1 cellular context compared by ENCODE assay signal in the genomic region with DNA sequence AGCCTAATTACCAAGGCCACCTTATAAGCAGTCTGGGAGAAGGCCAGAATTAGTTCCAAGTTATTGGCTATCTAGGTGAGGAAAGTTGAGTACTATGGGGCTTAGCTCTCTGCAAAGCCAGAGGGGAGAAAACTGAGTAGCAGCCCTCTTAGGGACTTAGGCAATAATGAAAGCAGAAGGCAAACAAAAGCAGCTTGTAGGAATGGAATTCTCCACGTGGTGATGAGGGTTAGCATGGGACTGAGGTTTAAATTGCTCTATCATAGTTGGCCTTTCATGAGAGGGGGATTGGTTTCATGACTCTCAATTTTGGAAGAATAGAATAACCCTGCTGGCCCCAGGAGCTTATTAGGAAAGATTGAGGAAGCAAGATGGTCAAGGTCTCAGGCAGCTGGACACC.
TF ChIP-seq lines count a peak whose summit lies in the region.

No MANE protein-coding gene starts in this region.

TF ChIP-seq in H1, 55 proteins besides CTCF, POLR2A, EP300 and RAD21:
- TF ChIP-seq GTF2F1 (IDR thresholded peaks at IDR 0.05; ENCODE audit: borderline replicate concordance, low read depth, low read length) (no peak), TCF12 (IDR thresholded peaks at IDR 0.05; ENCODE audit: low read depth, low read length) (no peak), MAX (IDR thresholded peaks at IDR 0.05) (0 out of 2 replicates have a peak, but pooled peaks have one; percentile 33), PHF8 (conservative IDR thresholded peaks at IDR 0.05; ENCODE audit: low read depth, low read length) (no peak), HDAC2 (IDR thresholded peaks at IDR 0.05; ENCODE audit: borderline replicate concordance in 1 of 2, low read depth in 2 of 2, low read length in 2 of 2) (no peak), CBX8 (IDR thresholded peaks at IDR 0.05; ENCODE audit: borderline replicate concordance, low read depth, low read length) (no peak)
- TF ChIP-seq, protein P1, sequence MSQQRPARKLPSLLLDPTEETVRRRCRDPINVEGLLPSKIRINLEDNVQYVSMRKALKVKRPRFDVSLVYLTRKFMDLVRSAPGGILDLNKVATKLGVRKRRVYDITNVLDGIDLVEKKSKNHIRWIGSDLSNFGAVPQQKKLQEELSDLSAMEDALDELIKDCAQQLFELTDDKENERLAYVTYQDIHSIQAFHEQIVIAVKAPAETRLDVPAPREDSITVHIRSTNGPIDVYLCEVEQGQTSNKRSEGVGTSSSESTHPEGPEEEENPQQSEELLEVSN (IDR thresholded peaks at IDR 0.05): no peak
